ENCODE assay signal across 8 cellular contexts in the genomic region with DNA sequence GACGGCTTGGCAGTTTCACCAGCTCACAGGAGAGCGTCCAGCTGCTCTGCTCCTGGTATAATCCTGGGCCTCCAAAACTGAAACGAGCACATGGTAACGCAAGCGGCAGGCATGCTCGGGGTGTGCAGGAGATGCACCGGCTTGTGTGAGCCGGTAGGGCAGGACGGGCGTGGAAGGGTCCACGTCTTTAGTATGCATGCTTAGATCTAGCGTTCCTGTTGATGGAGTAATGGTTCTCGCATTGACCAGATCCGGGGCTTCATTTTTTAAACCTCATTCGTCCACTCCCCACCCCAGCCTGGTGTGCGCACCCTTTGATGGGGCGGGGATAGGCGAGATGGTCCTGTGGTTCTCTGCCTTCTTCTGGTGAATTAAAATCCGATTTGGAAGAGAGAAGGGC. TPM values are rescaled to one million over a fixed set of nuclear protein-coding genes. Genes with fewer than 3 reads are reported as not detected.
DNase-seq lines count a peak whose midpoint lies in the region; ATAC-seq and TF ChIP-seq lines count a peak whose summit lies in the region.

No MANE protein-coding gene starts in this region.

- H3K4me3 ChIP-seq in KMS-11 (IDR thresholded peaks at IDR 0.05; ENCODE audit: insufficient read depth, low read depth, low read length) (peak overlapping the region; percentile 37), brain microvascular endothelial cell (ENCODE audit: low read depth, low read length) (peak overlapping the region; percentile 60), spleen (peak overlapping the region; percentile 23 to 73 (median 42))

- DNase-seq in ELR (ENCODE audit: low read depth): peak; percentile 26
- DNase-seq in brain microvascular endothelial cell: peak; percentile 52
- peak; percentile 17 for DNase-seq in inferior parietal cortex (ENCODE audit: extremely low spot score)
- DNase-seq in spleen: no peak
- no peak for DNase-seq in globus pallidus (ENCODE audit: low spot score)

- H3K4me1 ChIP-seq in KMS-11 (ENCODE audit: low read depth, poor library complexity, severe bottlenecking) (peaks cover 12% of the 10 kb centered on the region), spleen (peaks cover 0 to 19% (median 13%) of the 10 kb centered on the region in 6 donors)

- ATAC-seq in GM21390 (IDR thresholded peaks at IDR 0.05; ENCODE audit: unreplicated experiment) (peak; percentile 29), GM18520 (IDR thresholded peaks at IDR 0.05; ENCODE audit: unreplicated experiment) (no peak)

- H3K9ac ChIP-seq in KMS-11: peak overlapping the region; percentile 89

- H3K9me3 ChIP-seq in spleen: no peaks in the 10 kb centered on the region

- H3K27ac ChIP-seq in KMS-11: peak overlapping the region; percentile 87
- H3K27ac ChIP-seq in brain microvascular endothelial cell: no peak overlapping the region
- peak overlapping the region in 7 of 8 donors; percentile 36 to 76 (median 72) for H3K27ac ChIP-seq in spleen

- intact Hi-C loops in spleen (cut with DNase I; ENCODE audit: low total_unique reads): no loop called here

- in situ Hi-C loops in brain microvascular endothelial cell (cut with HindIII; ENCODE audit: low pct_ligation_motif_present, low sequenced_read_pairs): no loop called here

- no peaks in the 10 kb centered on the region for H3K27me3 ChIP-seq in KMS-11 (ENCODE audit: insufficient read depth, low read depth)
- no peaks in the 10 kb centered on the region for H3K27me3 ChIP-seq in brain microvascular endothelial cell (replicated peaks)
- H3K27me3 ChIP-seq in spleen (replicated peaks in 1 of 7): peaks cover 0 to 50% (median 14%) of the 10 kb centered on the region in 7 donors

- peak overlapping the region; percentile 94 for H3K4me2 ChIP-seq in KMS-11

- no peaks in the 10 kb centered on the region for H3K79me2 ChIP-seq in KMS-11 (ENCODE audit: insufficient read depth, low read depth)

- 3 to 12% (median 5%) methylated on average over 16 to 19 of the region's 19 CpGs for WGBS in spleen, 5 donors

- H3K36me3 ChIP-seq in KMS-11 (ENCODE audit: insufficient read depth): no peaks in the 10 kb centered on the region
- H3K36me3 ChIP-seq in brain microvascular endothelial cell (replicated peaks): no peaks in the 10 kb centered on the region
- no peaks in the 10 kb centered on the region for H3K36me3 ChIP-seq in spleen

- H2AFZ ChIP-seq in KMS-11 (ENCODE audit: low read depth): peak overlapping the region; percentile 100

- no peaks in the 10 kb centered on the region for H4K20me1 ChIP-seq in KMS-11 (ENCODE audit: insufficient read depth)

- TF ChIP-seq CTCF in KMS-11 (conservative IDR thresholded peaks at IDR 0.05; ENCODE audit: low read depth, low read length) (no peak), brain microvascular endothelial cell (IDR thresholded peaks at IDR 0.05; ENCODE audit: low read depth, low read length, missing control alignments) (peak; percentile 48), spleen (IDR thresholded peaks at IDR 0.05 in 8 of 11, conservative IDR thresholded peaks at IDR 0.05 in 3 of 11) (peak in 2 of 11 experiments; percentile 10 to 27)

- TF ChIP-seq POLR2A in spleen (IDR thresholded peaks at IDR 0.05): no peak

RNA-seq across cellular contexts. Expression of gene FAM149A, which starts 39.7 kb away (rescaled TPM):
- 1 to 10 TPM; 2.2 to 7.3 (median 3.5) TPM for total RNA-seq in spleen
- polyA plus RNA-seq in spleen: 1 to 10 TPM in 2 of 3 donors, under 1 TPM in 1; 0.61 to 1.7 (median 1.3) TPM

RNA-seq across cellular contexts. Expression of gene CYP4V2, which starts 47.2 kb away (rescaled TPM):
- 10 to 100 TPM; 26.3 to 59.9 (median 41.5) TPM for total RNA-seq in spleen
- polyA plus RNA-seq in spleen: 10 to 100 TPM; 13.1 to 14.7 (median 13.3) TPM

Comparison
In these comparisons a context has a peak if more than half of its experiments do, and no peak if none do; other contexts are left out.
1. DNase-seq: peak in ELR (single experiment), brain microvascular endothelial cell (single experiment) and inferior parietal cortex (single experiment); none in spleen (single experiment) and globus pallidus (single experiment).
2. Peak in every context shown above with its lines, with median percentiles within 50 percentile points of each other: H3K4me3 ChIP-seq.